ENCODE assay signal across 1 cellular context in the genomic region with DNA sequence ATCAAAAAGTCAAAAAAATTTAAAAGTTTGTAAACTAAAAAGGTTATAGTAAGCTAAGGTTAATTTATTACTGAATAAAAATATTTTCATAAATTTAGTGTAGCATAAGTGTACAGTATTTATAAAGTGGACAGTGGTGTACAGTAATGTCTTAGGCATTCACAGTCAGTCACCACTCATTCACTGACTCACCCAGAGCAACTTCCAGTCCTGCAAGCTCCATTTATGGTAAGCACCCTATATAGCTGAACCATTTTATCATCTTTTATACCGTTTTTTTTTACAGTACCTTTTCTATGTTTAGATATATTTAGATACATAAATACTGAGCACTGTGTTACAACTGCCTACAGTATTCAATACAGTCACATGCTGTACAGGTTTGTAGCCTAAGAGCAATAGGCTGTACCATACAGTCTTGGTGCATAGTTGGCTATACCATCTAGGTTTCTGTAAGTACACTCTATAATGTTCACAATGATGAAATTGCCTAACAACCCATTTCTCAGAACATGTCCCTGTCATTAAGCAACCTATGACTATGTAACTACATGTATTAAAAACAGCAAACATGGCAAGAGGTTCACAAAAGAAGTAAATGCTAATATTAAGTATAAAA.
TF ChIP-seq lines count a peak whose summit lies in the region.

No MANE protein-coding gene starts in this region.

TF ChIP-seq in SK-N-SH, 30 proteins besides CTCF, POLR2A, EP300 and RAD21 (continued from another document):
- TF ChIP-seq, protein P1, sequence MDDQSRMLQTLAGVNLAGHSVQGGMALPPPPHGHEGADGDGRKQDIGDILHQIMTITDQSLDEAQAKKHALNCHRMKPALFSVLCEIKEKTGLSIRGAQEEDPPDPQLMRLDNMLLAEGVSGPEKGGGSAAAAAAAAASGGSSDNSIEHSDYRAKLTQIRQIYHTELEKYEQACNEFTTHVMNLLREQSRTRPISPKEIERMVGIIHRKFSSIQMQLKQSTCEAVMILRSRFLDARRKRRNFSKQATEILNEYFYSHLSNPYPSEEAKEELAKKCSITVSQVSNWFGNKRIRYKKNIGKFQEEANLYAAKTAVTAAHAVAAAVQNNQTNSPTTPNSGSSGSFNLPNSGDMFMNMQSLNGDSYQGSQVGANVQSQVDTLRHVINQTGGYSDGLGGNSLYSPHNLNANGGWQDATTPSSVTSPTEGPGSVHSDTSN (IDR thresholded peaks at IDR 0.05), result peak; percentile 45; the same call in 1 of the 2 replicates
- TF ChIP-seq MXI1 (IDR thresholded peaks at IDR 0.05; ENCODE audit: low read depth, low read length) (no peak), TCF12 (IDR thresholded peaks at IDR 0.05) (peak; percentile 52), FOSL2 (IDR thresholded peaks at IDR 0.05; ENCODE audit: borderline replicate concordance, low read depth) (peak; percentile 87), EZH2phosphoT487 (IDR thresholded peaks at IDR 0.05; ENCODE audit: borderline replicate concordance, low read depth) (no peak), YY1 (IDR thresholded peaks at IDR 0.05; ENCODE audit: low read depth) (no peak), GABPA (IDR thresholded peaks at IDR 0.05; ENCODE audit: low read depth) (no peak), NRF1 (IDR thresholded peaks at IDR 0.05; ENCODE audit: low read depth, low read length) (no peak), NFIC (IDR thresholded peaks at IDR 0.05; ENCODE audit: borderline replicate concordance) (no peak), ELF1 (IDR thresholded peaks at IDR 0.05) (no peak), TAF1 (IDR thresholded peaks at IDR 0.05; ENCODE audit: borderline replicate concordance, low read depth, low read length) (no peak), RCOR1 (IDR thresholded peaks at IDR 0.05; ENCODE audit: low read length) (no peak), JUND (IDR thresholded peaks at IDR 0.05) (peak; percentile 88), SMC3 (IDR thresholded peaks at IDR 0.05; ENCODE audit: low read depth, low read length) (no peak), FOXM1 (IDR thresholded peaks at IDR 0.05; ENCODE audit: low read depth) (peak; percentile 20; the same call in 1 of the 2 replicates), FOXJ3 (CRISPR knock-in tag; IDR thresholded peaks at IDR 0.05) (no peak), GATA2 (CRISPR knock-in tag; IDR thresholded peaks at IDR 0.05) (no peak), SIN3A (IDR thresholded peaks at IDR 0.05; ENCODE audit: borderline replicate concordance, low read depth, low read length) (no peak), CHD2 (IDR thresholded peaks at IDR 0.05; ENCODE audit: low read length, partially characterized antibody) (no peak), RXRA (IDR thresholded peaks at IDR 0.05; ENCODE audit: borderline replicate concordance, low read depth) (no peak), RFX5 (IDR thresholded peaks at IDR 0.05; ENCODE audit: low read length) (no peak), TEAD4 (IDR thresholded peaks at IDR 0.05; ENCODE audit: borderline replicate concordance, insufficient read depth) (no peak), POLR2AphosphoS5 (IDR thresholded peaks at IDR 0.05; ENCODE audit: low read depth, low read length) (no peak)
- TF ChIP-seq, protein P2, sequence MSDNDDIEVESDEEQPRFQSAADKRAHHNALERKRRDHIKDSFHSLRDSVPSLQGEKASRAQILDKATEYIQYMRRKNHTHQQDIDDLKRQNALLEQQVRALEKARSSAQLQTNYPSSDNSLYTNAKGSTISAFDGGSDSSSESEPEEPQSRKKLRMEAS (IDR thresholded peaks at IDR 0.05; ENCODE audit: low read depth), result no peak
- TF ChIP-seq, protein P3, sequence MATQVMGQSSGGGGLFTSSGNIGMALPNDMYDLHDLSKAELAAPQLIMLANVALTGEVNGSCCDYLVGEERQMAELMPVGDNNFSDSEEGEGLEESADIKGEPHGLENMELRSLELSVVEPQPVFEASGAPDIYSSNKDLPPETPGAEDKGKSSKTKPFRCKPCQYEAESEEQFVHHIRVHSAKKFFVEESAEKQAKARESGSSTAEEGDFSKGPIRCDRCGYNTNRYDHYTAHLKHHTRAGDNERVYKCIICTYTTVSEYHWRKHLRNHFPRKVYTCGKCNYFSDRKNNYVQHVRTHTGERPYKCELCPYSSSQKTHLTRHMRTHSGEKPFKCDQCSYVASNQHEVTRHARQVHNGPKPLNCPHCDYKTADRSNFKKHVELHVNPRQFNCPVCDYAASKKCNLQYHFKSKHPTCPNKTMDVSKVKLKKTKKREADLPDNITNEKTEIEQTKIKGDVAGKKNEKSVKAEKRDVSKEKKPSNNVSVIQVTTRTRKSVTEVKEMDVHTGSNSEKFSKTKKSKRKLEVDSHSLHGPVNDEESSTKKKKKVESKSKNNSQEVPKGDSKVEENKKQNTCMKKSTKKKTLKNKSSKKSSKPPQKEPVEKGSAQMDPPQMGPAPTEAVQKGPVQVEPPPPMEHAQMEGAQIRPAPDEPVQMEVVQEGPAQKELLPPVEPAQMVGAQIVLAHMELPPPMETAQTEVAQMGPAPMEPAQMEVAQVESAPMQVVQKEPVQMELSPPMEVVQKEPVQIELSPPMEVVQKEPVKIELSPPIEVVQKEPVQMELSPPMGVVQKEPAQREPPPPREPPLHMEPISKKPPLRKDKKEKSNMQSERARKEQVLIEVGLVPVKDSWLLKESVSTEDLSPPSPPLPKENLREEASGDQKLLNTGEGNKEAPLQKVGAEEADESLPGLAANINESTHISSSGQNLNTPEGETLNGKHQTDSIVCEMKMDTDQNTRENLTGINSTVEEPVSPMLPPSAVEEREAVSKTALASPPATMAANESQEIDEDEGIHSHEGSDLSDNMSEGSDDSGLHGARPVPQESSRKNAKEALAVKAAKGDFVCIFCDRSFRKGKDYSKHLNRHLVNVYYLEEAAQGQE (IDR thresholded peaks at IDR 0.05; ENCODE audit: low read depth, low read length), result no peak
- TF ChIP-seq, protein P4, sequence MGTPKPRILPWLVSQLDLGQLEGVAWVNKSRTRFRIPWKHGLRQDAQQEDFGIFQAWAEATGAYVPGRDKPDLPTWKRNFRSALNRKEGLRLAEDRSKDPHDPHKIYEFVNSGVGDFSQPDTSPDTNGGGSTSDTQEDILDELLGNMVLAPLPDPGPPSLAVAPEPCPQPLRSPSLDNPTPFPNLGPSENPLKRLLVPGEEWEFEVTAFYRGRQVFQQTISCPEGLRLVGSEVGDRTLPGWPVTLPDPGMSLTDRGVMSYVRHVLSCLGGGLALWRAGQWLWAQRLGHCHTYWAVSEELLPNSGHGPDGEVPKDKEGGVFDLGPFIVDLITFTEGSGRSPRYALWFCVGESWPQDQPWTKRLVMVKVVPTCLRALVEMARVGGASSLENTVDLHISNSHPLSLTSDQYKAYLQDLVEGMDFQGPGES (IDR thresholded peaks at IDR 0.05; ENCODE audit: low read depth, low read length), result no peak
- TF ChIP-seq, protein P5, sequence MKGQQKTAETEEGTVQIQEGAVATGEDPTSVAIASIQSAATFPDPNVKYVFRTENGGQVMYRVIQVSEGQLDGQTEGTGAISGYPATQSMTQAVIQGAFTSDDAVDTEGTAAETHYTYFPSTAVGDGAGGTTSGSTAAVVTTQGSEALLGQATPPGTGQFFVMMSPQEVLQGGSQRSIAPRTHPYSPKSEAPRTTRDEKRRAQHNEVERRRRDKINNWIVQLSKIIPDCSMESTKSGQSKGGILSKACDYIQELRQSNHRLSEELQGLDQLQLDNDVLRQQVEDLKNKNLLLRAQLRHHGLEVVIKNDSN (IDR thresholded peaks at IDR 0.05; ENCODE audit: borderline replicate concordance, low read depth), result no peak
- TF ChIP-seq, protein P6, sequence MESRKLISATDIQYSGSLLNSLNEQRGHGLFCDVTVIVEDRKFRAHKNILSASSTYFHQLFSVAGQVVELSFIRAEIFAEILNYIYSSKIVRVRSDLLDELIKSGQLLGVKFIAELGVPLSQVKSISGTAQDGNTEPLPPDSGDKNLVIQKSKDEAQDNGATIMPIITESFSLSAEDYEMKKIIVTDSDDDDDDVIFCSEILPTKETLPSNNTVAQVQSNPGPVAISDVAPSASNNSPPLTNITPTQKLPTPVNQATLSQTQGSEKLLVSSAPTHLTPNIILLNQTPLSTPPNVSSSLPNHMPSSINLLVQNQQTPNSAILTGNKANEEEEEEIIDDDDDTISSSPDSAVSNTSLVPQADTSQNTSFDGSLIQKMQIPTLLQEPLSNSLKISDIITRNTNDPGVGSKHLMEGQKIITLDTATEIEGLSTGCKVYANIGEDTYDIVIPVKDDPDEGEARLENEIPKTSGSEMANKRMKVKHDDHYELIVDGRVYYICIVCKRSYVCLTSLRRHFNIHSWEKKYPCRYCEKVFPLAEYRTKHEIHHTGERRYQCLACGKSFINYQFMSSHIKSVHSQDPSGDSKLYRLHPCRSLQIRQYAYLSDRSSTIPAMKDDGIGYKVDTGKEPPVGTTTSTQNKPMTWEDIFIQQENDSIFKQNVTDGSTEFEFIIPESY (IDR thresholded peaks at IDR 0.05; ENCODE audit: borderline replicate concordance, low read depth), result no peak
- TF ChIP-seq, protein P7, sequence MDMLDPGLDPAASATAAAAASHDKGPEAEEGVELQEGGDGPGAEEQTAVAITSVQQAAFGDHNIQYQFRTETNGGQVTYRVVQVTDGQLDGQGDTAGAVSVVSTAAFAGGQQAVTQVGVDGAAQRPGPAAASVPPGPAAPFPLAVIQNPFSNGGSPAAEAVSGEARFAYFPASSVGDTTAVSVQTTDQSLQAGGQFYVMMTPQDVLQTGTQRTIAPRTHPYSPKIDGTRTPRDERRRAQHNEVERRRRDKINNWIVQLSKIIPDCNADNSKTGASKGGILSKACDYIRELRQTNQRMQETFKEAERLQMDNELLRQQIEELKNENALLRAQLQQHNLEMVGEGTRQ (IDR thresholded peaks at IDR 0.05; ENCODE audit: borderline replicate concordance, low read depth, low read length), result no peak
